ENCODE assay signal across 32 cellular contexts in the genomic region with DNA sequence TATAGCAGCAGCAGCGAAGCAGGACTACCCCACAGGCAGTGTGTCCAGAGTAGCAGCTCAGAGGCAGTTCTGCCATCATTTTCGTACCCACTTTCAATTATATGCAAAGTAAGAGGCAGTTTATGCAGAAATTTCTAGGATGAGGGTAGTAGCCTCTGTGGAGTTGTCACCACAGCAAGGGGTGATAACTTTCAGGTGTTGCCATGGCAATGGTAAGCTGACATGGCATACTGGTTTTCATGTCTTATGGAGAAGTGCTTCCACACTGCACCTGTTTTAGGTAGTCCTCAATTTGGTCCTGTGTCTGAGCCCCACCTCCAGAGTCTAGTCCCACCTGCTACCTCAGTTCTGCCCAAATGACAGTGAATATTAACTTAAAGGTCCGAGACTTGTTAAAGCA.
"Had no signal": no experiment of that assay in that cellular context is flagged by ENCODE, and none has a peak within 500 bp of the region (broad histone marks: within the 10 kb centered on the region; RNA-seq: fewer than 3 reads in every experiment).

No MANE protein-coding gene starts in this region.

- H3K27me3 ChIP-seq: ascending aorta, breast epithelium, cardiac muscle cell, gastrocnemius medialis, heart left ventricle had no signal

- H3K4me1 ChIP-seq: ascending aorta, breast epithelium, foreskin keratinocyte, gastrocnemius medialis, heart left ventricle had no signal

- H3K9me3 ChIP-seq: ascending aorta, breast epithelium, gastrocnemius medialis, heart left ventricle had no signal

- ATAC-seq: activated CD4-positive, CD25-positive, alpha-beta regulatory T cell treated with anti-CD3 and anti-CD28 coated beads, Interleukin-2, amount 50 U/mL, for 24 hours; activated naive CD4-positive, alpha-beta T cell treated with anti-CD3 and anti-CD28 coated beads, Interleukin-2, amount 50 U/mL, for 72 hours; activated T-cell treated with anti-CD3 and anti-CD28 coated beads, Interleukin-2, amount 50 U/mL, for 72 hours; esophagus mucosa; foreskin keratinocyte; gastrocnemius medialis; heart left ventricle; T-helper 17 cell had no signal

- H3K4me3 ChIP-seq: ascending aorta, breast epithelium, cardiac muscle cell, coronary artery, dorsolateral prefrontal cortex, gastrocnemius medialis, heart left ventricle had no signal

- H3K36me3 ChIP-seq: ascending aorta, breast epithelium, cardiac muscle cell, gastrocnemius medialis, heart left ventricle, WERI-Rb-1 had no signal

- H3K27ac ChIP-seq: ascending aorta, breast epithelium, cardiac muscle cell, coronary artery, dorsolateral prefrontal cortex, foreskin keratinocyte, gastrocnemius medialis, heart left ventricle, WERI-Rb-1 had no signal

- DNase-seq: activated B cell treated with CpG ODN at 0.5 μM for 24 hours; activated CD4-positive, alpha-beta T cell treated with anti-CD3 and anti-CD28 coated beads for 48 hours; activated CD4-positive, alpha-beta T cell treated with anti-CD3 and anti-CD28 coated beads, Interleukin-2, amount 50 U/mL, for 1 hour; activated CD4-positive, alpha-beta T cell treated with anti-CD3 and anti-CD28 coated beads, Interleukin-2, amount 50 U/mL, for 48 hours; activated CD8-positive, alpha-beta memory T cell treated with anti-CD3 and anti-CD28 coated beads, Interleukin-2, amount 50 U/mL, for 48 hours; activated gamma-delta T cell; activated naive CD4-positive, alpha-beta T cell; activated naive CD4-positive, alpha-beta T cell treated with anti-CD3 and anti-CD28 coated beads, Interleukin-2, amount 10 ng/mL, durations not matched to agents 7 days and 5 days; activated naive CD8-positive, alpha-beta T cell treated with anti-CD3 and anti-CD28 coated beads, Interleukin-2, amount 10 ng/mL, durations not matched to agents 7 days and 5 days; activated T-cell treated with anti-CD3 and anti-CD28 coated beads for 4 hours; activated T-cell treated with anti-CD3 and anti-CD28 coated beads, Interleukin-2, amount 50 U/mL, for 24 hours; activated T-cell treated with anti-CD3 and anti-CD28 coated beads, Interleukin-2, amount 50 U/mL, for 72 hours; central memory CD4-positive, alpha-beta T cell; cerebellar nuclear complex; dorsolateral prefrontal cortex; effector memory CD4-positive, alpha-beta T cell; endodermal cell; gastrocnemius medialis; glutamatergic neuron; heart left ventricle; T-helper 1 cell; T-helper 17 cell; T1000 had no signal
